21 cellular contexts compared by ENCODE assay signal in genomic region chr11:86988351-86988881, GRCh38. TPM values are rescaled to one million over a fixed set of nuclear protein-coding genes. Genes with fewer than 3 reads are reported as not detected.
DNase-seq lines count a peak whose midpoint lies in the region; ATAC-seq, FAIRE-seq and TF ChIP-seq lines count a peak whose summit lies in the region.
"Had no signal": no experiment of that assay in that cellular context is flagged by ENCODE, and none has a peak within 500 bp of the region (broad histone marks: within the 10 kb centered on the region; RNA-seq: fewer than 3 reads in every experiment).

No MANE protein-coding gene starts in this region.

- H3K4me1 ChIP-seq in HepG2 (ENCODE audit: insufficient read depth, low read length): peaks cover 35% of the 10 kb centered on the region
- H3K4me1 ChIP-seq: Peyer's patch had no signal

- no peak for FAIRE-seq in HepG2 (lab: Jason Lieb, UNC)
- FAIRE-seq: D721Med, HTR-8/SVneo had no signal

- POLR2A ChIA-PET in HepG2 (lab: Yijun Ruan, JAX): no interaction called here

- H3K27ac ChIP-seq in HepG2 (ENCODE audit: extremely low read length, insufficient read depth, low read length): no peak overlapping the region
- H3K27ac ChIP-seq: BLaER1 treated with 17β-estradiol and CSF1 and Interleukin-3, amounts not matched to agents 10 nM and 100 nM; HL-60; Peyer's patch had no signal

- H3K36me3 ChIP-seq in HepG2 (replicated peaks in 1 of 2; ENCODE audit: control insufficient read depth in 1 of 2, insufficient read depth in 2 of 2, low read length in 2 of 2): no peaks in the 10 kb centered on the region
- H3K36me3 ChIP-seq: BLaER1 treated with 17β-estradiol and CSF1 and Interleukin-3, amounts not matched to agents 10 nM and 100 nM; Peyer's patch had no signal

- H3K4me2 ChIP-seq in HepG2 (ENCODE audit: low read depth, low read length): no peak overlapping the region
- H3K4me2 ChIP-seq: BLaER1 treated with 17β-estradiol and CSF1 and Interleukin-3, amounts not matched to agents 10 nM and 100 nM had no signal

- TF ChIP-seq CTCF in HepG2 (CRISPR knock-in tag; IDR thresholded peaks at IDR 0.05): no peak

- no peak for TF ChIP-seq POLR2A in HepG2 (IDR thresholded peaks at IDR 0.05; ENCODE audit: insufficient read depth in 1 of 2, low read depth in 2 of 2, low read length in 2 of 2)

- CTCF ChIA-PET in HepG2 (lab: Yijun Ruan, JAX; ENCODE audit: low intra/inter-chr PET ratio, low total read pairs): no interaction called here

- no TSS peak for BruUV-seq in HepG2 (replicated peaks; lab: Mats Ljungman, UMichigan)

- H2AFZ ChIP-seq in HepG2 (ENCODE audit: low read length): no peak overlapping the region

- no peak for TF ChIP-seq RAD21 in HepG2 (CRISPR knock-in tag; IDR thresholded peaks at IDR 0.05)

- H3K9me3 ChIP-seq in HepG2 (ENCODE audit: low read length): no peaks in the 10 kb centered on the region
- H3K9me3 ChIP-seq: BLaER1 treated with 17β-estradiol and CSF1 and Interleukin-3, amounts not matched to agents 10 nM and 100 nM; Peyer's patch had no signal

- TF ChIP-seq EP300 in HepG2 (IDR thresholded peaks at IDR 0.05; ENCODE audit: low read depth in 2 of 2, low read length in 2 of 2) (no peak), HepG2 (CRISPR knock-in tag; IDR thresholded peaks at IDR 0.05; ENCODE audit: borderline replicate concordance) (no peak)

- no peaks in the 10 kb centered on the region for H3K79me2 ChIP-seq in HepG2 (ENCODE audit: insufficient read depth, low read length)

- no peak for ATAC-seq in HepG2
- ATAC-seq: CD8-positive, alpha-beta T cell; Right ventricle myocardium inferior had no signal

- H3K9ac ChIP-seq in HepG2 (ENCODE audit: insufficient read depth, low read depth, low read length): no peak overlapping the region
- H3K9ac ChIP-seq: BLaER1 treated with 17β-estradiol and CSF1 and Interleukin-3, amounts not matched to agents 10 nM and 100 nM had no signal

- no peaks in the 10 kb centered on the region for H3K27me3 ChIP-seq in HepG2 (ENCODE audit: control insufficient read depth in 1 of 2, insufficient read depth in 2 of 2, low read length in 2 of 2)
- H3K27me3 ChIP-seq: BLaER1 treated with 17β-estradiol and CSF1 and Interleukin-3, amounts not matched to agents 10 nM and 100 nM; Peyer's patch had no signal

- 90% methylated on average over 4 of the region's 4 CpGs for WGBS in HepG2 (ENCODE audit: low lambda C conversion rate)

- in situ Hi-C loops in HepG2 (cut with HindIII; ENCODE audit: extremely low pct_ligation_motif_present, low pct_unique_long_range_greater_than_20kb): no loop called here

- DNase-seq in NCI-H510A treated with DMSO at 0.1 percent for 48 hours (lab: John Stamatoyannopoulos, UW) (peak; percentile 11), NCI-H510A (lab: John Stamatoyannopoulos, UW) (no peak), DMS53 treated with DMSO at 0.1 percent for 48 hours (lab: John Stamatoyannopoulos, UW; ENCODE audit: unreplicated experiment) (peak; percentile 34), NCI-H1105 treated with DMSO at 0.1 percent for 48 hours (lab: John Stamatoyannopoulos, UW) (peak; percentile 20), HepG2 (ENCODE audit: low spot score) (no peak), NOMO-1 (lab: John Stamatoyannopoulos, UW; ENCODE audit: unreplicated experiment in 2 of 2) (no peak), NCI-H82 treated with DMSO at 0.1 percent for 48 hours (lab: John Stamatoyannopoulos, UW; ENCODE audit: unreplicated experiment) (no peak), NOMO-1 treated with DMSO at 0.1 percent for 48 hours (lab: John Stamatoyannopoulos, UW; ENCODE audit: unreplicated experiment) (no peak)
- DNase-seq: CD8-positive, alpha-beta T cell; GDM1; H7; NCI-H1092 treated with DMSO at 0.1 percent for 48 hours; NCI-H187; NCI-H82; Peyer's patch had no signal

- intact Hi-C loops in HepG2 (cut with micrococcal nuclease; ENCODE audit: unreplicated experiment): no loop called here

- no peaks in the 10 kb centered on the region for H4K20me1 ChIP-seq in HepG2 (ENCODE audit: insufficient read depth, low read length)
- H4K20me1 ChIP-seq: BLaER1 treated with 17β-estradiol and CSF1 and Interleukin-3, amounts not matched to agents 10 nM and 100 nM had no signal

- no peak overlapping the region for H3K4me3 ChIP-seq in HepG2 (replicated peaks in 1 of 3; ENCODE audit: insufficient read depth in 1 of 3, low read depth in 2 of 3, low read length in 3 of 3)
- H3K4me3 ChIP-seq: BLaER1 treated with 17β-estradiol and CSF1 and Interleukin-3, amounts not matched to agents 10 nM and 100 nM; Peyer's patch had no signal

TF ChIP-seq in HepG2, 621 proteins besides CTCF, POLR2A, EP300 and RAD21:
- TF ChIP-seq CREB1 (IDR thresholded peaks at IDR 0.05) (no peak), CREB1 (CRISPR knock-in tag; IDR thresholded peaks at IDR 0.05) (0 out of 2 replicates have a peak, but pooled peaks have one; percentile 12), XRCC5 (optimal IDR thresholded peaks at IDR 0.05; ENCODE audit: low read length) (no peak), FOXA3 (CRISPR knock-in tag; IDR thresholded peaks at IDR 0.05) (0 out of 2 replicates have a peak, but pooled peaks have one; percentile 25), KAT2B (IDR thresholded peaks at IDR 0.05; ENCODE audit: borderline replicate concordance, low read depth, low read length) (peak; percentile 36; the same call in 1 of the 2 replicates)

RNA-seq across cellular contexts. Expression of gene FZD4, which starts 33.2 kb away (rescaled TPM):
- 34.7 and 46.5 TPM in 2 replicates for total RNA-seq in HepG2 (2016; rRNA removed; fragmentation: Illumina TruSeq; extraction: Trizol)
- total RNA-seq in HepG2 (2016; cell fraction: cytosol; rRNA removed; fragmentation: Illumina TruSeq; extraction: Trizol; ENCODE audit: low read depth): 3.4 and 3.7 TPM in 2 replicates
- 36.7 and 46.5 TPM in 2 replicates for total RNA-seq in HepG2 (2016; cell fraction: insoluble cytoplasmic fraction; rRNA removed; fragmentation: Illumina TruSeq; extraction: Trizol)
- total RNA-seq in HepG2 (2016; cell fraction: membrane; rRNA removed; fragmentation: Illumina TruSeq; extraction: Trizol): 15.6 and 16.1 TPM in 2 replicates
- 57.2 and 60.7 TPM in 2 replicates for total RNA-seq in HepG2 (2016; cell fraction: nucleus; rRNA removed; fragmentation: Illumina TruSeq; extraction: Trizol)
- polyA plus RNA-seq in HepG2 (2011; rRNA removed): 49.1 and 70.4 TPM in 2 replicates
- polyA plus RNA-seq in HepG2 (2011; cell fraction: cytosol; rRNA removed): 41.6 and 43.4 TPM in 2 replicates
- polyA plus RNA-seq in HepG2 (2011; cell fraction: nucleus; rRNA removed): 33.6 and 37.4 TPM in 2 replicates
- polyA plus RNA-seq in HepG2 (2012): 22.8 and 29.0 TPM in 2 replicates
- 1.4 and 1.5 TPM in 2 replicates for polyA plus RNA-seq in HepG2 (2016; cell fraction: cytosol; fragmentation: Illumina TruSeq; extraction: Trizol; ENCODE audit: low read depth)
- polyA plus RNA-seq in HepG2 (2016; cell fraction: insoluble cytoplasmic fraction; fragmentation: Illumina TruSeq; extraction: Trizol; ENCODE audit: low read depth): 19.7 and 21.6 TPM in 2 replicates
- polyA plus RNA-seq in HepG2 (2016; cell fraction: membrane; fragmentation: Illumina TruSeq; extraction: Trizol; ENCODE audit: low read depth): 4.3 and 4.6 TPM in 2 replicates
- polyA plus RNA-seq in HepG2 (2016; cell fraction: nucleus; fragmentation: Illumina TruSeq; extraction: Trizol; ENCODE audit: insufficient read depth, low read depth): 58.8 and 63.1 TPM in 2 replicates
- polyA minus RNA-seq in HepG2 (2011; rRNA and poly(A)+ RNA removed; ENCODE audit: low replicate concordance): 16.6 and 151 TPM in 2 replicates
- polyA minus RNA-seq in HepG2 (2011; cell fraction: cytosol; rRNA and poly(A)+ RNA removed): 66.3 and 82.1 TPM in 2 replicates
- 43.3 and 46.9 TPM in 2 replicates for polyA minus RNA-seq in HepG2 (2011; cell fraction: nucleus; rRNA and poly(A)+ RNA removed)
- polyA plus RNA-seq: IgD-negative memory B cell had no signal

RNA-seq across cellular contexts. Expression of gene TMEM135, which starts 49.3 kb away (rescaled TPM):
- total RNA-seq in HepG2 (2016; rRNA removed; fragmentation: Illumina TruSeq; extraction: Trizol): 88.9 and 137 TPM in 2 replicates
- 13.8 and 23.1 TPM in 2 replicates for total RNA-seq in HepG2 (2016; cell fraction: cytosol; rRNA removed; fragmentation: Illumina TruSeq; extraction: Trizol; ENCODE audit: low read depth)
- total RNA-seq in HepG2 (2016; cell fraction: insoluble cytoplasmic fraction; rRNA removed; fragmentation: Illumina TruSeq; extraction: Trizol): 89.3 and 110 TPM in 2 replicates
- 53.8 and 64.4 TPM in 2 replicates for total RNA-seq in HepG2 (2016; cell fraction: membrane; rRNA removed; fragmentation: Illumina TruSeq; extraction: Trizol)
- total RNA-seq in HepG2 (2016; cell fraction: nucleus; rRNA removed; fragmentation: Illumina TruSeq; extraction: Trizol): 114 and 120 TPM in 2 replicates
- 29.8 and 36.6 TPM in 2 replicates for polyA plus RNA-seq in HepG2 (2011; rRNA removed)
- 22.7 and 40.1 TPM in 2 replicates for polyA plus RNA-seq in HepG2 (2011; cell fraction: cytosol; rRNA removed)
- polyA plus RNA-seq in HepG2 (2011; cell fraction: nucleus; rRNA removed): 31.7 and 48.3 TPM in 2 replicates
- polyA plus RNA-seq in HepG2 (2012): 28.2 and 36.9 TPM in 2 replicates
- polyA plus RNA-seq in HepG2 (2016; cell fraction: cytosol; fragmentation: Illumina TruSeq; extraction: Trizol; ENCODE audit: low read depth): 4.8 and 5.5 TPM in 2 replicates
- polyA plus RNA-seq in HepG2 (2016; cell fraction: insoluble cytoplasmic fraction; fragmentation: Illumina TruSeq; extraction: Trizol; ENCODE audit: low read depth): 68.6 and 71.6 TPM in 2 replicates
- 17.9 and 19.7 TPM in 2 replicates for polyA plus RNA-seq in HepG2 (2016; cell fraction: membrane; fragmentation: Illumina TruSeq; extraction: Trizol; ENCODE audit: low read depth)
- polyA plus RNA-seq in HepG2 (2016; cell fraction: nucleus; fragmentation: Illumina TruSeq; extraction: Trizol; ENCODE audit: insufficient read depth, low read depth): 49.6 and 80.2 TPM in 2 replicates
- 29.8 and 153 TPM in 2 replicates for polyA minus RNA-seq in HepG2 (2011; rRNA and poly(A)+ RNA removed; ENCODE audit: low replicate concordance)
- 48.6 and 52.1 TPM in 2 replicates for polyA minus RNA-seq in HepG2 (2011; cell fraction: cytosol; rRNA and poly(A)+ RNA removed)
- polyA minus RNA-seq in HepG2 (2011; cell fraction: nucleus; rRNA and poly(A)+ RNA removed): 145 and 211 TPM in 2 replicates

Comparison
In these comparisons a context has a peak if more than half of its experiments do, and no peak if none do; other contexts are left out.
1. DNase-seq: peak in NCI-H510A treated with DMSO at 0.1 percent for 48 hours (single experiment), DMS53 treated with DMSO at 0.1 percent for 48 hours (single experiment) and NCI-H1105 treated with DMSO at 0.1 percent for 48 hours (single experiment); none in NCI-H510A (single experiment), HepG2 (single experiment), NOMO-1 (0 of 2), NCI-H82 treated with DMSO at 0.1 percent for 48 hours (single experiment) and NOMO-1 treated with DMSO at 0.1 percent for 48 hours (single experiment).